ENCODE assay signal across 1 cellular context in the genomic region with DNA sequence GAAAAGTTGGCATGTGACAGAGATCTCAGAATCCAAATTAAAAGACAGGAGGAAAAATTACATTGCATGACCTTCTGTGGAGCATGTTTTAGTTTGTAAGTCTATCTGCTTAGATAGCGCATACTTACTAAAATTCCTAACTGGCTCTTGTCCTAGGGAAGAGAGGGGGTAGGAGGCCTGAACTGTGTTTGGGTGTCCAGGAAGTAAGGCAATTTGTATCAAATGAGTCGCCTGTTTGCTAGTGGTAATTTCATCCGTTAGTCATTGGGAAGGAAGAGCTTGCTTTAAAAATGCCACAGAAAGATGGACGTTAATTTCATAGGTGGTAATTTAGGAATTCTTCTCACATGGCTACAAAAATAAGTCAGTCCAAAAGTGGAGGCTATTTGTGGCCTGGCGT.
TF ChIP-seq lines count a peak whose summit lies in the region.

No MANE protein-coding gene starts in this region.

TF ChIP-seq in SK-N-SH, 30 proteins besides CTCF, POLR2A, EP300 and RAD21 (continued from another document):
- TF ChIP-seq, protein P1, sequence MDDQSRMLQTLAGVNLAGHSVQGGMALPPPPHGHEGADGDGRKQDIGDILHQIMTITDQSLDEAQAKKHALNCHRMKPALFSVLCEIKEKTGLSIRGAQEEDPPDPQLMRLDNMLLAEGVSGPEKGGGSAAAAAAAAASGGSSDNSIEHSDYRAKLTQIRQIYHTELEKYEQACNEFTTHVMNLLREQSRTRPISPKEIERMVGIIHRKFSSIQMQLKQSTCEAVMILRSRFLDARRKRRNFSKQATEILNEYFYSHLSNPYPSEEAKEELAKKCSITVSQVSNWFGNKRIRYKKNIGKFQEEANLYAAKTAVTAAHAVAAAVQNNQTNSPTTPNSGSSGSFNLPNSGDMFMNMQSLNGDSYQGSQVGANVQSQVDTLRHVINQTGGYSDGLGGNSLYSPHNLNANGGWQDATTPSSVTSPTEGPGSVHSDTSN (IDR thresholded peaks at IDR 0.05): no peak
